10 cellular contexts compared by ENCODE assay signal in genomic region chr18:24530630-24531111, GRCh38.
A peak's percentile ranks its signal among the peaks of the same experiment; 100 is the strongest.
DNase-seq lines count a peak whose midpoint lies in the region; ATAC-seq and TF ChIP-seq lines count a peak whose summit lies in the region.
"Had no signal": no experiment of that assay in that cellular context is flagged by ENCODE, and none has a peak within 500 bp of the region (broad histone marks: within the 10 kb centered on the region; RNA-seq: fewer than 3 reads in every experiment).

No MANE protein-coding gene starts in this region.

- H3K36me3 ChIP-seq in mucosa of descending colon (ENCODE audit: low read depth) (no peaks in the 10 kb centered on the region), tibial artery (no peaks in the 10 kb centered on the region), upper lobe of left lung (no peaks in the 10 kb centered on the region)

- H3K9me3 ChIP-seq in mucosa of descending colon, result no peaks in the 10 kb centered on the region
- H3K9me3 ChIP-seq in tibial artery, result no peaks in the 10 kb centered on the region
- H3K9me3 ChIP-seq in upper lobe of left lung, result no peaks in the 10 kb centered on the region

- no peak for TF ChIP-seq EP300 in upper lobe of left lung (IDR thresholded peaks at IDR 0.05)

- no peaks in the 10 kb centered on the region for H3K9me3 Mint-ChIP-seq in mesothelial cell of epicardium

- no peak overlapping the region for H3K27ac Mint-ChIP-seq in mesothelial cell of epicardium
- H3K27ac Mint-ChIP-seq: activated naive CD8-positive, alpha-beta T cell had no signal

- H3K36me3 Mint-ChIP-seq in mesothelial cell of epicardium, result no peaks in the 10 kb centered on the region
- H3K36me3 Mint-ChIP-seq: activated naive CD8-positive, alpha-beta T cell had no signal

- ATAC-seq in mucosa of descending colon (peak; percentile 54), upper lobe of left lung (ENCODE audit: low FRiP score in 2 of 2) (no peak), left ventricle myocardium superior (no peak)

- H3K4me1 ChIP-seq in mucosa of descending colon (ENCODE audit: low read depth), result no peaks in the 10 kb centered on the region
- H3K4me1 ChIP-seq in tibial artery, result peaks cover 0 to 5% (median 2%) of the 10 kb centered on the region in 4 donors
- no peaks in the 10 kb centered on the region for H3K4me1 ChIP-seq in upper lobe of left lung

- H3K4me3 ChIP-seq in mucosa of descending colon (no peak overlapping the region), tibial artery (no peak overlapping the region), upper lobe of left lung (no peak overlapping the region)

- H3K27me3 Mint-ChIP-seq in mesothelial cell of epicardium (ENCODE audit: low read depth), result peaks cover 13% of the 10 kb centered on the region

- peaks cover 13% of the 10 kb centered on the region for H3K4me1 Mint-ChIP-seq in mesothelial cell of epicardium

- intact Hi-C loops in mucosa of descending colon (cut with DNase I, micrococcal nuclease), result no loop called here
- intact Hi-C loops in tibial artery (cut with DNase I; ENCODE audit: low total_unique reads), result no loop called here
- intact Hi-C loops in left ventricle myocardium superior (cut with micrococcal nuclease), result no loop called here

- 29 to 32% methylated on average over 6 of the region's 6 CpGs for WGBS in upper lobe of left lung, 2 donors

- DNase-seq in COR-L47 (lab: John Stamatoyannopoulos, UW) (peak; percentile 60), LHCN-M2 (ENCODE audit: low read depth) (peak; percentile 38), amniotic epithelial cell (ENCODE audit: low read depth) (peak; percentile 23), mucosa of descending colon (no peak), tibial artery (no peak), mesothelial cell of epicardium (ENCODE audit: low spot score in 2 of 2, unreplicated experiment in 2 of 2) (no peak), upper lobe of left lung (no peak), left ventricle myocardium superior (no peak)
- DNase-seq: stimulated activated naive CD4-positive, alpha-beta T cell treated with Interleukin-2 at 50 U/mL for 16 hours had no signal

- H3K27me3 ChIP-seq in tibial artery, result no peaks in the 10 kb centered on the region
- H3K27me3 ChIP-seq in upper lobe of left lung, result no peaks in the 10 kb centered on the region

- no peak for TF ChIP-seq CTCF in mucosa of descending colon (IDR thresholded peaks at IDR 0.05)
- no peak for TF ChIP-seq CTCF in tibial artery (IDR thresholded peaks at IDR 0.05)
- TF ChIP-seq CTCF in mesothelial cell of epicardium (IDR thresholded peaks at IDR 0.05; ENCODE audit: unreplicated experiment), result no peak
- no peak for TF ChIP-seq CTCF in upper lobe of left lung (IDR thresholded peaks at IDR 0.05)

- no peak overlapping the region for H3K4me3 Mint-ChIP-seq in mesothelial cell of epicardium
- H3K4me3 Mint-ChIP-seq: activated naive CD8-positive, alpha-beta T cell had no signal

- TF ChIP-seq POLR2A in upper lobe of left lung (IDR thresholded peaks at IDR 0.05), result no peak

- no peak overlapping the region for H3K27ac ChIP-seq in tibial artery
- H3K27ac ChIP-seq in upper lobe of left lung, result no peak overlapping the region

Comparison
In these comparisons a context has a peak if more than half of its experiments do, and no peak if none do; other contexts are left out.
1. DNase-seq: peak in COR-L47 (single experiment), LHCN-M2 (single experiment) and amniotic epithelial cell (single experiment); none in mucosa of descending colon (0 of 3), tibial artery (0 of 2), mesothelial cell of epicardium (0 of 2), upper lobe of left lung (0 of 2) and left ventricle myocardium superior (single experiment).